ENCODE assay signal across 23 cellular contexts in genomic region chr11:9222654-9223053, GRCh38. TPM values are rescaled to one million over a fixed set of nuclear protein-coding genes. Genes with fewer than 3 reads are reported as not detected.
A peak's percentile ranks its signal among the peaks of the same experiment; 100 is the strongest.
DNase-seq lines count a peak whose midpoint lies in the region; ATAC-seq and TF ChIP-seq lines count a peak whose summit lies in the region.
"Had no signal": no experiment of that assay in that cellular context is flagged by ENCODE, and none has a peak within 500 bp of the region (broad histone marks: within the 10 kb centered on the region; RNA-seq: fewer than 3 reads in every experiment).

No MANE protein-coding gene starts in this region.

- ATAC-seq in natural killer cell (no peak), HG02852 (IDR thresholded peaks at IDR 0.05; ENCODE audit: unreplicated experiment) (no peak)
- ATAC-seq: GM12878 had no signal

- H3K4me1 ChIP-seq in HEK293 (ENCODE audit: control insufficient read depth, insufficient read depth, low read length) (no peaks in the 10 kb centered on the region), HAP-1 (peaks cover 14% of the 10 kb centered on the region)
- H3K4me1 ChIP-seq: Caco-2 had no signal

- H3K36me3 Mint-ChIP-seq in brain (peaks cover 57% of the 10 kb centered on the region), natural killer cell (no peaks in the 10 kb centered on the region)
- H3K36me3 Mint-ChIP-seq: CD4-positive, alpha-beta memory T cell had no signal

- peaks cover 3% of the 10 kb centered on the region for H3K27me3 Mint-ChIP-seq in brain
- no peaks in the 10 kb centered on the region for H3K27me3 Mint-ChIP-seq in natural killer cell (ENCODE audit: low read depth in 2 of 2)
- H3K27me3 Mint-ChIP-seq: CD4-positive, alpha-beta memory T cell had no signal

- H3K27ac Mint-ChIP-seq in brain: peak overlapping the region in 3 of 5 experiments; percentile 18 to 72 (median 61)
- H3K27ac Mint-ChIP-seq in natural killer cell: no peak overlapping the region

- no peak for TF ChIP-seq CTCF in HEK293 (tag by site-specific recombination; IDR thresholded peaks at IDR 0.05)
- TF ChIP-seq CTCF in brain (conservative IDR thresholded peaks at IDR 0.05): no peak
- no peak for TF ChIP-seq CTCF in natural killer cell (IDR thresholded peaks at IDR 0.05)

- POLR2A ChIA-PET in HEK293 (lab: Yijun Ruan, JAX): no interaction called here

- no peak overlapping the region for H3K4me3 ChIP-seq in HEK293 (ENCODE audit: low read depth, low read length)
- H3K4me3 ChIP-seq in HAP-1: no peak overlapping the region
- H3K4me3 ChIP-seq: BLaER1 treated with 17β-estradiol and CSF1 and Interleukin-3, amounts not matched to agents 10 nM and 100 nM; GM12878; GM23248 had no signal

- H3K9me3 Mint-ChIP-seq in brain: peaks cover 0 to 13% (median 3%) of the 10 kb centered on the region in 5 experiments
- no peaks in the 10 kb centered on the region for H3K9me3 Mint-ChIP-seq in natural killer cell
- H3K9me3 Mint-ChIP-seq: CD4-positive, alpha-beta memory T cell; H9 had no signal

- intact Hi-C loops in natural killer cell (cut with micrococcal nuclease): no loop called here

- H3K27ac ChIP-seq in HEK293 (ENCODE audit: extremely low read depth, low read depth, low read length) (no peak overlapping the region), layer of hippocampus (ENCODE audit: low read depth, low read length) (peak overlapping the region; percentile 64), substantia nigra (ENCODE audit: low read depth, low read length, poor library complexity, severe bottlenecking) (peak overlapping the region; percentile 32)
- H3K27ac ChIP-seq: BLaER1 treated with 17β-estradiol and CSF1 and Interleukin-3, amounts not matched to agents 10 nM and 100 nM; GM23248 had no signal

- in situ Hi-C loops in HAP-1 (cut with MboI; ENCODE audit: low sequenced_read_pairs) (no loop called here), ACHN (cut with HindIII; ENCODE audit: low pct_ligation_motif_present, low pct_unique_long_range_greater_than_20kb, low sequenced_read_pairs) (no loop called here)

- H3K36me3 ChIP-seq in HEK293 (ENCODE audit: control insufficient read depth in 2 of 2, insufficient read depth in 1 of 2, low read length in 2 of 2) (no peaks in the 10 kb centered on the region), HAP-1 (replicated peaks) (no peaks in the 10 kb centered on the region; the same call in 1 of the 2 replicates)

- DNase-seq in substantia nigra (lab: John Stamatoyannopoulos, UW) (peak in 4 of 49 donors; percentile 8 to 19 (median 16)), HAP-1 (ENCODE audit: low spot score in 2 of 2) (no peak), ACHN (no peak), natural killer cell (no peak)
- DNase-seq: Caco-2; CD4-positive, alpha-beta memory T cell; DMS53; GM23248; H9; IMR-90; MV-4-11; NCI-H1694; NCI-H2081; NCI-H2171; NCI-H524 treated with DMSO at 0.1 percent for 48 hours; SHP77; SW 1271 had no signal

- H3K4me1 Mint-ChIP-seq in brain (peaks cover 17% of the 10 kb centered on the region), natural killer cell (peaks cover 9 to 12% of the 10 kb centered on the region in 2 donors)

- no peaks in the 10 kb centered on the region for H3K27me3 ChIP-seq in layer of hippocampus (ENCODE audit: control insufficient read depth, insufficient read depth, low read length)
- no peaks in the 10 kb centered on the region for H3K27me3 ChIP-seq in HAP-1 (ENCODE audit: low read depth)
- H3K27me3 ChIP-seq: BLaER1 treated with 17β-estradiol and CSF1 and Interleukin-3, amounts not matched to agents 10 nM and 100 nM had no signal

- CTCF ChIA-PET in HEK293 (lab: Yijun Ruan, JAX): interaction anchor here (0.5 kb wide), 1 partner anchor 854 kb away, joined by 3 read pairs; no protein-coding TSS in a partner anchor

- H3K4me3 Mint-ChIP-seq in brain (no peak overlapping the region), natural killer cell (no peak overlapping the region)
- H3K4me3 Mint-ChIP-seq: CD4-positive, alpha-beta memory T cell; H9 had no signal

- H3K9me3 ChIP-seq in HEK293 (ENCODE audit: control insufficient read depth, insufficient read depth, low read depth, low read length): no peaks in the 10 kb centered on the region
- H3K9me3 ChIP-seq in HAP-1: no peaks in the 10 kb centered on the region
- H3K9me3 ChIP-seq: BLaER1 treated with 17β-estradiol and CSF1 and Interleukin-3, amounts not matched to agents 10 nM and 100 nM; Caco-2 had no signal

TF ChIP-seq in HEK293, 187 proteins besides CTCF, POLR2A, EP300 and RAD21:
- TF ChIP-seq ZNF560 (tag by site-specific recombination; IDR thresholded peaks at IDR 0.05; ENCODE audit: borderline replicate concordance) (no peak), ZBTB44 (tag by site-specific recombination; IDR thresholded peaks at IDR 0.05) (peak; percentile 46; the same call in 1 of the 2 replicates), ZNF37A (tag by site-specific recombination; IDR thresholded peaks at IDR 0.05) (no peak), ZBTB17 (tag by site-specific recombination; IDR thresholded peaks at IDR 0.05) (0 out of 2 replicates have a peak, but pooled peaks have one; percentile 26), HOXD13 (CRISPR knock-in tag; IDR thresholded peaks at IDR 0.05; ENCODE audit: borderline replicate concordance) (no peak)

RNA-seq across cellular contexts. Expression of gene DENND5A, which starts 42.5 kb away (rescaled TPM):
- polyA plus RNA-seq in brain (ENCODE audit: insufficient read depth, low read depth, low replicate concordance): 74.1 TPM
- 10 to 100 TPM; 23.8 to 42.5 (median 38.7) TPM for total RNA-seq in natural killer cell

Comparison
In these comparisons a context has a peak if more than half of its experiments do, and no peak if none do; other contexts are left out.
1. H3K27ac Mint-ChIP-seq: peak in brain (3 of 5); none in natural killer cell (0 of 2).